16 cellular contexts compared by ENCODE assay signal in genomic region chr9:120941046-120941770, GRCh38. TPM values are rescaled to one million over a fixed set of nuclear protein-coding genes. Genes with fewer than 3 reads are reported as not detected.
DNase-seq lines count a peak whose midpoint lies in the region; ATAC-seq and TF ChIP-seq lines count a peak whose summit lies in the region.
"Had no signal": no experiment of that assay in that cellular context is flagged by ENCODE, and none has a peak within 500 bp of the region (broad histone marks: within the 10 kb centered on the region; RNA-seq: fewer than 3 reads in every experiment).

No MANE protein-coding gene starts in this region.

- H3K9ac ChIP-seq in PC-3 (ENCODE audit: low read length) = no peak overlapping the region
- no peak overlapping the region for H3K9ac ChIP-seq in fibroblast of lung (ENCODE audit: insufficient read depth, low read length)

- TF ChIP-seq POLR2A in sigmoid colon (IDR thresholded peaks at IDR 0.05) = no peak

- TSS peak; percentile 83 for BruUV-seq in PC-3 (replicated peaks; lab: Mats Ljungman, UMichigan)

- no peak for TF ChIP-seq EP300 in sigmoid colon (IDR thresholded peaks at IDR 0.05)

- no peaks in the 10 kb centered on the region for H3K9me3 ChIP-seq in PC-3 (ENCODE audit: low read length)
- H3K9me3 ChIP-seq in fibroblast of lung (ENCODE audit: control insufficient read depth, insufficient read depth, low read depth, low read length) = no peaks in the 10 kb centered on the region
- H3K9me3 ChIP-seq in sigmoid colon = no peaks in the 10 kb centered on the region

- peak overlapping the region; percentile 38; the same call in 1 of the 2 replicates for H3K4me3 ChIP-seq in PC-3 (ENCODE audit: low read length)
- no peak overlapping the region for H3K4me3 ChIP-seq in fibroblast of lung (replicated peaks in 1 of 4; ENCODE audit: control extremely low read depth in 1 of 4, insufficient read depth in 1 of 4, low read depth in 3 of 4, low read length in 4 of 4)
- no peak overlapping the region for H3K4me3 ChIP-seq in sigmoid colon
- H3K4me3 ChIP-seq: cardiac muscle cell had no signal

- no peak for TF ChIP-seq CTCF in C4-2B (conservative IDR thresholded peaks at IDR 0.05)
- TF ChIP-seq CTCF in PC-3 (conservative IDR thresholded peaks at IDR 0.05; ENCODE audit: low read depth, low read length) = no peak
- no peak for TF ChIP-seq CTCF in fibroblast of lung (conservative IDR thresholded peaks at IDR 0.05 in 1 of 2, IDR thresholded peaks at IDR 0.05 in 1 of 2; ENCODE audit: low read depth in 1 of 2, low read length in 2 of 2)
- no peak for TF ChIP-seq CTCF in sigmoid colon (IDR thresholded peaks at IDR 0.05)

- no peaks in the 10 kb centered on the region for H3K9me2 ChIP-seq in PC-3 (replicated peaks; ENCODE audit: low read length)

- H3K27ac ChIP-seq in C4-2B (peak overlapping the region; percentile 87), PC-3 (ENCODE audit: low read length) (peak overlapping the region; percentile 61), fibroblast of lung (ENCODE audit: insufficient read depth, low read length) (no peak overlapping the region), sigmoid colon (peak overlapping the region; percentile 78 to 88 (median 82))
- H3K27ac ChIP-seq: cardiac muscle cell had no signal

- H4K20me1 ChIP-seq in PC-3 (ENCODE audit: low read length) = no peaks in the 10 kb centered on the region
- no peaks in the 10 kb centered on the region for H4K20me1 ChIP-seq in fibroblast of lung (ENCODE audit: control insufficient read depth, extremely low read depth, insufficient read depth, low read length)

- H3K4me1 ChIP-seq in PC-3 (ENCODE audit: insufficient read depth, low read length) (peaks cover 57% of the 10 kb centered on the region), fibroblast of lung (ENCODE audit: control insufficient read depth, extremely low read depth, insufficient read depth, low read length) (peaks cover 18% of the 10 kb centered on the region), sigmoid colon (peaks cover 0 to 35% (median 34%) of the 10 kb centered on the region in 4 donors)

- H3K4me2 ChIP-seq in PC-3 (ENCODE audit: low read length) (peak overlapping the region; percentile 77), fibroblast of lung (ENCODE audit: extremely low read depth, insufficient read depth, low read length) (peak overlapping the region; percentile 68)

- POLR2A ChIA-PET in PC-3 (lab: Charles Lee; ENCODE audit: unreplicated experiment) = no interaction called here

- H3K36me3 ChIP-seq in PC-3 (ENCODE audit: low read depth, low read length) = no peaks in the 10 kb centered on the region; the same call in 1 of the 2 replicates
- no peaks in the 10 kb centered on the region for H3K36me3 ChIP-seq in fibroblast of lung (ENCODE audit: control insufficient read depth, insufficient read depth, low read length)
- no peaks in the 10 kb centered on the region for H3K36me3 ChIP-seq in sigmoid colon
- H3K36me3 ChIP-seq: cardiac muscle cell had no signal

- 89 to 90% methylated on average over 6 of the region's 6 CpGs for WGBS in sigmoid colon, 2 donors

- CTCF ChIA-PET in PC-3 (lab: Charles Lee) = interaction anchor here (0.8 kb wide), 1 partner anchor 40 kb away, joined by 3 read pairs; no protein-coding TSS in a partner anchor

- ATAC-seq in PC-3 = peak; percentile 60
- no peak for ATAC-seq in GM21528 (IDR thresholded peaks at IDR 0.05; ENCODE audit: low FRiP score, unreplicated experiment)

- H2AFZ ChIP-seq in PC-3 (ENCODE audit: low read length) (no peak overlapping the region), fibroblast of lung (ENCODE audit: low read length) (peak overlapping the region; percentile 47)

- H3K27me3 ChIP-seq in PC-3 (ENCODE audit: low read length) (no peaks in the 10 kb centered on the region), fibroblast of lung (ENCODE audit: control insufficient read depth, insufficient read depth, low read length) (no peaks in the 10 kb centered on the region), sigmoid colon (no peaks in the 10 kb centered on the region)
- H3K27me3 ChIP-seq: cardiac muscle cell had no signal

- H3F3A ChIP-seq in PC-3 (ENCODE audit: low read length, unreplicated experiment) = peaks cover 8% of the 10 kb centered on the region

- DNase-seq in PC-3 (peak; percentile 82), fibroblast of lung (ENCODE audit: low read depth in 2 of 2) (peak in 1 of 2 donors; percentile 59), sigmoid colon (no peak), medulla oblongata (ENCODE audit: extremely low spot score) (no peak), NCI-H82 (lab: John Stamatoyannopoulos, UW) (no peak), retina (no peak)
- DNase-seq: activated CD4-positive, alpha-beta T cell treated with anti-CD3 and anti-CD28 coated beads, Interleukin-2, amount 50 U/mL, for 48 hours; C1 segment of cervical spinal cord; GDM1; NCI-H1048; NCI-H446 treated with DMSO at 0.1 percent for 48 hours; stimulated activated CD4-positive, alpha-beta T cell treated with anti-CD3 and anti-CD28 coated beads, Interleukin-2, amount 100 ng/mL, for 24 hours; T1000 had no signal

- intact Hi-C loops in PC-3 (cut with micrococcal nuclease) = loop anchor here (5.0 kb wide), 1 partner anchor 131 kb away; the partner anchor contains the start of gene CNTRL
- intact Hi-C loops in sigmoid colon (cut with DNase I) = no loop called here

- H3K79me2 ChIP-seq in PC-3 (ENCODE audit: low read length) (no peaks in the 10 kb centered on the region), fibroblast of lung (ENCODE audit: control insufficient read depth, insufficient read depth, low read length) (no peaks in the 10 kb centered on the region)

RNA-seq across cellular contexts. Expression of gene TRAF1, which starts 14.6 kb away (rescaled TPM):
- total RNA-seq in PC-3 (2014; rRNA removed) (0.15 and 0.29 TPM in 2 replicates), fibroblast of lung (2.6 and 3.8 TPM in 2 replicates), sigmoid colon (1 to 10 TPM; 4.4 to 8.0 (median 5.0) TPM)
- polyA plus RNA-seq in fibroblast of lung (0.58 and 0.93 TPM in 2 replicates), sigmoid colon (10 to 100 TPM in 1 of 3 donors, under 1 TPM in 2; 0.46 to 10.0 (median 0.60) TPM)
- polyA plus RNA-seq in fibroblast of lung (2012) = 0.52 and 0.82 TPM in 2 replicates
- 1.4 TPM in 2 replicates for polyA minus RNA-seq in fibroblast of lung (ENCODE audit: low replicate concordance)
